8 cellular contexts compared by ENCODE assay signal in the genomic region with DNA sequence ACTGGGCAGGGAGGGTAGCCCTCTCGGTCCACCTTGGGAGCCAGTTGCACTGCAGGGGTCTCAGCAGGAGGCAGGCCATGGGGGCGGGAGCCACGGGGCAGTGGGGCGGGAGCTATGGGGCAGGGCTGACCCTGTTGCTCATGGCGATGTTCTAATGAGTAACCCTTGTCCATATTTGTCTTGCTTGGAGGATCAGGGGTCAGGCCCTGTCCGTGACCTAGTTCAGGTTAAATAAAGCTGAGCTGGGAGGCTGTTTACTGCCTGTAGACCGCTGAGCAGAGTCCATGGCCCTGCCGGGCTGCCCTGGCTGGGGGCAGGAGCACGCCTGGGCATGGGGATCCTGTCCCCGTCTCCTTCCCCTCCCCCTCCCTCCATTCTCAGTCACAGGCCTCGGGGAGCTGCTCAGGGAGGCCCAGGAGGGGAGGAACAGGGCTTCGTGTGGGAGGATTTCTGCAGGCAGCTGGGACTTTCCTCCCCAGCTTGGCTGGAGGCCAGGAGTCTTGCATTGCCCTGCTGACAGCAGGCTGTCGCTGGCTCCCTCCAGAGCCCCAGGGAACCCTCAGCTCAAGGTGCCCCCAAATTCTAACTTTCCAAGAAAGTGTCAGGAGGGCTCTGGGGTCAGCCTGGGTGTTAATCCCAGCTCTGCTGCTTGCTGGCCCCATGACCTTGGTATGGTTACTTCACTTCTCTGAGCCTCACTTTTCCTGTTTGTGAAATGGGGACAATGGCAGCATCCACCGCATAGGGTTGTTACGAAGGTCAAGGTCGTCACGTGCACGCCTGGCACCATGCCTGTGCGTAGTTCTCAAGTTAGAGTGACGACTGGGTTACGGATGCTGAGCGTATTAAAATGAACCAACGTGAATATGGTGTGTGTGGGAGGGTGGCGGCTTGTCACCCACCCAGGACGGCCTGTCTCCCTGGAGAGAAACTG. TPM values are rescaled to one million over a fixed set of nuclear protein-coding genes. Genes with fewer than 3 reads are reported as not detected.
DNase-seq lines count a peak whose midpoint lies in the region; ATAC-seq and TF ChIP-seq lines count a peak whose summit lies in the region.

No MANE protein-coding gene starts in this region.

- ATAC-seq in PC-3 (no peak), GM18867 (IDR thresholded peaks at IDR 0.05; ENCODE audit: unreplicated experiment) (no peak)

- no peaks in the 10 kb centered on the region for H4K20me1 ChIP-seq in PC-3 (ENCODE audit: low read length)

- H3K4me2 ChIP-seq in PC-3 (ENCODE audit: low read length): no peak overlapping the region

- CTCF ChIA-PET in PC-3 (lab: Charles Lee) (no interaction called here), HEK293T (lab: Yijun Ruan, JAX) (interaction anchor here (0.8 kb wide), 1 partner anchor 20 kb away, joined by 3 read pairs; no protein-coding TSS in a partner anchor)

- no peak overlapping the region for H3K9ac ChIP-seq in PC-3 (ENCODE audit: low read length)

- H3K36me3 ChIP-seq in PC-3 (ENCODE audit: low read depth, low read length): no peaks in the 10 kb centered on the region

- BruUV-seq in PC-3 (replicated peaks; lab: Mats Ljungman, UMichigan): no TSS peak

- TF ChIP-seq CTCF in choroid plexus epithelial cell (conservative IDR thresholded peaks at IDR 0.05; ENCODE audit: low read depth, low read length): no peak
- TF ChIP-seq CTCF in PC-3 (conservative IDR thresholded peaks at IDR 0.05; ENCODE audit: low read depth, low read length): no peak

- H3K27me3 ChIP-seq in PC-3 (ENCODE audit: low read length): no peaks in the 10 kb centered on the region

- H3K4me1 ChIP-seq in PC-3 (ENCODE audit: insufficient read depth, low read length): no peaks in the 10 kb centered on the region

- H2AFZ ChIP-seq in PC-3 (ENCODE audit: low read length): no peak overlapping the region

- no peaks in the 10 kb centered on the region for H3K9me3 ChIP-seq in PC-3 (ENCODE audit: low read length)

- POLR2A ChIA-PET in PC-3 (lab: Charles Lee; ENCODE audit: unreplicated experiment): no interaction called here
- POLR2A ChIA-PET in HEK293T (lab: Yijun Ruan, JAX): interaction anchor here (0.8 to 0.9 kb wide), 2 partner anchors 12 to 25 kb away, joined by 3 to 4 read pairs; a partner anchor contains a TSS

- no peaks in the 10 kb centered on the region for H3K79me2 ChIP-seq in PC-3 (ENCODE audit: low read length)

- H3K27ac ChIP-seq in PC-3 (ENCODE audit: low read length): no peak overlapping the region

- no peaks in the 10 kb centered on the region for H3K9me2 ChIP-seq in PC-3 (replicated peaks; ENCODE audit: low read length)

- intact Hi-C loops in PC-3 (cut with micrococcal nuclease): no loop called here

- no peak overlapping the region for H3K4me3 ChIP-seq in choroid plexus epithelial cell (ENCODE audit: low read depth, low read length)
- H3K4me3 ChIP-seq in PC-3 (ENCODE audit: low read length): no peak overlapping the region

- no peaks in the 10 kb centered on the region for H3F3A ChIP-seq in PC-3 (ENCODE audit: low read length, unreplicated experiment)

- peak; percentile 25 for DNase-seq in GF-D8 (lab: John Stamatoyannopoulos, UW)
- DNase-seq in NCI-H226: peak; percentile 77
- peak; percentile 93 for DNase-seq in choroid plexus epithelial cell (ENCODE audit: low read depth)
- peak; percentile 69 for DNase-seq in myocyte (ENCODE audit: low read depth)
- no peak for DNase-seq in PC-3
- DNase-seq in effector CD8-positive, alpha-beta T cell (lab: John Stamatoyannopoulos, UW): no peak
- DNase-seq in HEK293T (ENCODE audit: extremely low spot score): no peak

TF ChIP-seq in HEK293T, 16 proteins besides CTCF, POLR2A, EP300 and RAD21:
- TF ChIP-seq BHLHE40 (IDR thresholded peaks at IDR 0.05; ENCODE audit: borderline replicate concordance) (no peak), HDGF (IDR thresholded peaks at IDR 0.05; ENCODE audit: borderline replicate concordance) (no peak), CTBP1 (IDR thresholded peaks at IDR 0.05; ENCODE audit: borderline replicate concordance) (no peak), FOXM1 (IDR thresholded peaks at IDR 0.05; ENCODE audit: borderline replicate concordance) (no peak), FOXA1 (IDR thresholded peaks at IDR 0.05) (no peak), LEF1 (IDR thresholded peaks at IDR 0.05; ENCODE audit: borderline replicate concordance) (no peak), L3MBTL2 (conservative IDR thresholded peaks at IDR 0.05) (no peak), SP1 (IDR thresholded peaks at IDR 0.05) (no peak), SUZ12 (IDR thresholded peaks at IDR 0.05) (no peak), ZNF384 (IDR thresholded peaks at IDR 0.05) (no peak), ELF4 (IDR thresholded peaks at IDR 0.05) (no peak)
- TF ChIP-seq, protein P1, sequence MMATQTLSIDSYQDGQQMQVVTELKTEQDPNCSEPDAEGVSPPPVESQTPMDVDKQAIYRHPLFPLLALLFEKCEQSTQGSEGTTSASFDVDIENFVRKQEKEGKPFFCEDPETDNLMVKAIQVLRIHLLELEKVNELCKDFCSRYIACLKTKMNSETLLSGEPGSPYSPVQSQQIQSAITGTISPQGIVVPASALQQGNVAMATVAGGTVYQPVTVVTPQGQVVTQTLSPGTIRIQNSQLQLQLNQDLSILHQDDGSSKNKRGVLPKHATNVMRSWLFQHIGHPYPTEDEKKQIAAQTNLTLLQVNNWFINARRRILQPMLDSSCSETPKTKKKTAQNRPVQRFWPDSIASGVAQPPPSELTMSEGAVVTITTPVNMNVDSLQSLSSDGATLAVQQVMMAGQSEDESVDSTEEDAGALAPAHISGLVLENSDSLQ (IDR thresholded peaks at IDR 0.05): no peak

RNA-seq across cellular contexts. Expression of a gene that starts 6.1 kb away (rescaled TPM):
- total RNA-seq in myocyte (0.67 and 2.0 TPM in 2 replicates), PC-3 (2014; rRNA removed) (2.2 and 2.5 TPM in 2 replicates)
- 1.1 TPM for polyA plus RNA-seq in myocyte (2012)

RNA-seq across cellular contexts. Expression of a gene that starts 12.1 kb away (rescaled TPM):
- total RNA-seq in myocyte: 76.0 and 76.8 TPM in 2 replicates
- polyA plus RNA-seq in myocyte (2012): 30.0 TPM
- total RNA-seq in PC-3 (2014; rRNA removed): 14.6 and 16.4 TPM in 2 replicates

RNA-seq across cellular contexts. Expression of a gene that starts 25.2 kb away (rescaled TPM):
- total RNA-seq in myocyte (5,512 and 6,691 TPM in 2 replicates), PC-3 (2014; rRNA removed) (1.7 TPM in 1 of 2 replicates, not detected in the other)
- polyA plus RNA-seq in myocyte (2012): 567 TPM

RNA-seq across cellular contexts. Expression of a gene that starts 26.4 kb away (rescaled TPM):
- total RNA-seq in myocyte: 1.7 and 1.8 TPM in 2 replicates
- 10.2 TPM for polyA plus RNA-seq in myocyte (2012)
- total RNA-seq in PC-3 (2014; rRNA removed): 0.63 and 0.77 TPM in 2 replicates

RNA-seq across cellular contexts. Expression of a gene that starts 51.9 kb away (rescaled TPM):
- total RNA-seq in myocyte (86.1 and 89.3 TPM in 2 replicates), PC-3 (2014; rRNA removed) (103 and 126 TPM in 2 replicates)
- 147 TPM for polyA plus RNA-seq in myocyte (2012)

Comparison
In these comparisons a context has a peak if more than half of its experiments do, and no peak if none do; other contexts are left out.
1. DNase-seq: peak in GF-D8 (single experiment), NCI-H226 (single experiment), choroid plexus epithelial cell (single experiment) and myocyte (single experiment); none in PC-3 (single experiment), effector CD8-positive, alpha-beta T cell (single experiment) and HEK293T (single experiment).
2. RNA of a gene that starts 25.2 kb away (total RNA-seq): 5,512 to 6,691 TPM in myocyte; 1.7 TPM in PC-3; every median in the first group is over 1,000 times any median in the second.